Comparison of ENCODE assay signal across 17 cellular contexts in genomic region chr15:58285212-58285920, GRCh38.
DNase-seq lines count a peak whose midpoint lies in the region; ATAC-seq and TF ChIP-seq lines count a peak whose summit lies in the region.
"Had no signal": no experiment of that assay in that cellular context is flagged by ENCODE, and none has a peak within 500 bp of the region (broad histone marks: within the 10 kb centered on the region; RNA-seq: fewer than 3 reads in every experiment).

No MANE protein-coding gene starts in this region.

- H3F3A ChIP-seq in GM23338 (replicated peaks; ENCODE audit: low read depth), result no peaks in the 10 kb centered on the region

- no peaks in the 10 kb centered on the region for H3K36me3 ChIP-seq in GM23338 (ENCODE audit: insufficient read depth)
- H3K36me3 ChIP-seq in hepatocyte (replicated peaks; ENCODE audit: insufficient read depth, low read depth), result no peaks in the 10 kb centered on the region
- H3K36me3 ChIP-seq: MG63 had no signal

- H2AFZ ChIP-seq in GM23338 (peak overlapping the region; percentile 18; the same call in 1 of the 2 replicates), hepatocyte (no peak overlapping the region)
- H2AFZ ChIP-seq: PC-9 had no signal

- no peaks in the 10 kb centered on the region for H3K27me3 ChIP-seq in GM23338 (ENCODE audit: insufficient read depth)
- no peaks in the 10 kb centered on the region for H3K27me3 ChIP-seq in hepatocyte

- H3K9me3 Mint-ChIP-seq in GM23338, result no peaks in the 10 kb centered on the region
- H3K9me3 Mint-ChIP-seq in WTC11, result 0 out of 2 replicates have a peak, but pooled peaks cover 3% of the 10 kb centered on the region
- no peaks in the 10 kb centered on the region for H3K9me3 Mint-ChIP-seq in progenitor cell of endocrine pancreas (ENCODE audit: low read depth)

- no peaks in the 10 kb centered on the region for H3K9me3 ChIP-seq in hepatocyte (ENCODE audit: low read depth)
- H3K9me3 ChIP-seq: MG63 had no signal

- peaks cover 5% of the 10 kb centered on the region for H3K27me3 Mint-ChIP-seq in GM23338 (ENCODE audit: insufficient read depth, low read depth, poor library complexity)
- H3K27me3 Mint-ChIP-seq in WTC11 (ENCODE audit: low read depth), result no peaks in the 10 kb centered on the region
- H3K27me3 Mint-ChIP-seq in progenitor cell of endocrine pancreas, result no peaks in the 10 kb centered on the region

- H3K4me3 ChIP-seq in GM23338 (no peak overlapping the region), hepatocyte (no peak overlapping the region)
- H3K4me3 ChIP-seq: MG63, PC-9 had no signal

- H3K36me3 Mint-ChIP-seq in GM23338 (ENCODE audit: low read depth), result no peaks in the 10 kb centered on the region
- H3K36me3 Mint-ChIP-seq in WTC11, result no peaks in the 10 kb centered on the region
- H3K36me3 Mint-ChIP-seq in progenitor cell of endocrine pancreas (ENCODE audit: insufficient read depth), result no peaks in the 10 kb centered on the region

- H3K4me3 Mint-ChIP-seq in GM23338 (no peak overlapping the region), WTC11 (no peak overlapping the region), progenitor cell of endocrine pancreas (ENCODE audit: low read depth) (no peak overlapping the region)
- H3K4me3 Mint-ChIP-seq: B cell had no signal

- H4K20me1 ChIP-seq in GM23338 (replicated peaks; ENCODE audit: insufficient read depth), result no peaks in the 10 kb centered on the region
- no peaks in the 10 kb centered on the region for H4K20me1 ChIP-seq in hepatocyte (ENCODE audit: insufficient read depth, poor library complexity, severe bottlenecking)

- WGBS in hepatocyte (ENCODE audit: low lambda C conversion rate, missing lambda C conversion rate), result 66% methylated on average over 11 of the region's 11 CpGs

- ATAC-seq in GM23338, result no peak
- ATAC-seq in WTC11, result no peak

- CTCF ChIA-PET in WTC11 (lab: Charles Lee), result interaction anchor here (1.4 kb wide), 1 partner anchor 16 kb away, joined by 5 read pairs; no protein-coding TSS in a partner anchor

- H3K27ac Mint-ChIP-seq in GM23338 (no peak overlapping the region), WTC11 (no peak overlapping the region), progenitor cell of endocrine pancreas (peak overlapping the region; percentile 92)
- H3K27ac Mint-ChIP-seq: B cell had no signal

- H3K4me1 ChIP-seq in GM23338 (ENCODE audit: insufficient read depth), result no peaks in the 10 kb centered on the region
- H3K4me1 ChIP-seq in hepatocyte (ENCODE audit: insufficient read depth), result peaks cover 5% of the 10 kb centered on the region

- DNase-seq in GM23338 (ENCODE audit: low spot score), result no peak
- no peak for DNase-seq in WTC11 (ENCODE audit: low spot score)
- DNase-seq in hepatocyte (ENCODE audit: low spot score), result peak; percentile 43
- DNase-seq in progenitor cell of endocrine pancreas (ENCODE audit: low spot score, unreplicated experiment), result no peak
- no peak for DNase-seq in dermis blood vessel endothelial cell
- DNase-seq in COLO668 (lab: John Stamatoyannopoulos, UW; ENCODE audit: unreplicated experiment), result no peak
- no peak for DNase-seq in NCI-H187 treated with DMSO at 0.1 percent for 48 hours (lab: John Stamatoyannopoulos, UW)
- DNase-seq: COR-L47, DMS 273 treated with DMSO at 0.1 percent for 48 hours, MG63, NCI-H1048, NCI-H1436, NCI-H2029, NCI-H526, PC-9 had no signal

- TF ChIP-seq CTCF in GM23338 (conservative IDR thresholded peaks at IDR 0.05; ENCODE audit: low read depth in 2 of 2) (no peak), WTC11 (IDR thresholded peaks at IDR 0.05) (no peak), hepatocyte (IDR thresholded peaks at IDR 0.05; ENCODE audit: poor library complexity) (no peak), progenitor cell of endocrine pancreas (IDR thresholded peaks at IDR 0.05; ENCODE audit: unreplicated experiment) (no peak)

- H3K27ac ChIP-seq in GM23338 (ENCODE audit: low read depth), result no peak overlapping the region
- H3K27ac ChIP-seq in hepatocyte, result peak overlapping the region; percentile 88
- H3K27ac ChIP-seq: KMS-11, PC-9 had no signal

- POLR2A ChIA-PET in WTC11 (lab: Charles Lee), result no interaction called here

- H3K9me2 ChIP-seq in GM23338 (ENCODE audit: insufficient read depth) (no peaks in the 10 kb centered on the region), hepatocyte (replicated peaks; ENCODE audit: insufficient read depth) (no peaks in the 10 kb centered on the region)

- peaks cover 9% of the 10 kb centered on the region; the same call in 2 of the 3 replicates for H3K4me1 Mint-ChIP-seq in GM23338
- H3K4me1 Mint-ChIP-seq in WTC11, result peaks cover 14% of the 10 kb centered on the region
- H3K4me1 Mint-ChIP-seq in progenitor cell of endocrine pancreas (ENCODE audit: low read depth), result peaks cover 42% of the 10 kb centered on the region
- H3K4me1 Mint-ChIP-seq: B cell had no signal

- H3K4me2 ChIP-seq in GM23338 (no peak overlapping the region), hepatocyte (no peak overlapping the region)
- H3K4me2 ChIP-seq: KMS-11, PC-9 had no signal

- H3K79me2 ChIP-seq in GM23338 (replicated peaks; ENCODE audit: insufficient read depth) (no peaks in the 10 kb centered on the region), hepatocyte (no peaks in the 10 kb centered on the region)

TF ChIP-seq in GM23338, 12 proteins besides CTCF, POLR2A, EP300 and RAD21 (continues in another document):
- no peak for TF ChIP-seq JUNB (IDR thresholded peaks at IDR 0.05; ENCODE audit: unreplicated experiment)
- no peak for TF ChIP-seq STAT1 (IDR thresholded peaks at IDR 0.05; ENCODE audit: unreplicated experiment)
- no peak for TF ChIP-seq REST (IDR thresholded peaks at IDR 0.05; ENCODE audit: unreplicated experiment)
- no peak for TF ChIP-seq NANOG (IDR thresholded peaks at IDR 0.05; ENCODE audit: borderline replicate concordance)
- TF ChIP-seq ZNF331 (CRISPR knock-in tag; IDR thresholded peaks at IDR 0.05; ENCODE audit: low read depth), result no peak
- no peak for TF ChIP-seq ZNF114 (CRISPR knock-in tag; IDR thresholded peaks at IDR 0.05)

TF ChIP-seq in WTC11, 78 proteins besides CTCF, POLR2A, EP300 and RAD21:
- TF ChIP-seq NFE2L1 (CRISPR knock-in tag; IDR thresholded peaks at IDR 0.05) (no peak), ETV6 (CRISPR knock-in tag; IDR thresholded peaks at IDR 0.05) (no peak), GABPB1 (CRISPR knock-in tag; IDR thresholded peaks at IDR 0.05) (peak; percentile 54; the same call in 1 of the 2 replicates)
